28 cellular contexts compared by ENCODE assay signal in genomic region chr7:145539910-145540309, GRCh38.
"Had no signal": no experiment of that assay in that cellular context is flagged by ENCODE, and none has a peak within 500 bp of the region (broad histone marks: within the 10 kb centered on the region; RNA-seq: fewer than 3 reads in every experiment).

No MANE protein-coding gene starts in this region.

- DNase-seq: colonic mucosa; cortex of kidney; dermis blood vessel endothelial cell; dorsolateral prefrontal cortex; effector CD4-positive, alpha-beta T cell; effector CD8-positive, alpha-beta T cell; effector memory CD4-positive, alpha-beta T cell; effector memory CD8-positive, alpha-beta T cell; endodermal cell; erythroblast; esophagus squamous epithelium; foreskin fibroblast; foreskin keratinocyte; foreskin melanocyte; gastrocnemius medialis; glutamatergic neuron; head of caudate nucleus; heart left ventricle; heart right ventricle had no signal

- H3K4me3 ChIP-seq: colonic mucosa, coronary artery, dorsolateral prefrontal cortex, esophagus muscularis mucosa, esophagus squamous epithelium, gastrocnemius medialis, gastroesophageal sphincter, heart left ventricle, heart right ventricle had no signal

- FAIRE-seq: colon, endometrium, endothelial cell of umbilical vein, frontal cortex had no signal

- H3K36me3 ChIP-seq: colonic mucosa, esophagus muscularis mucosa, esophagus squamous epithelium, gastrocnemius medialis, gastroesophageal sphincter, heart left ventricle, heart right ventricle had no signal

- ATAC-seq: effector memory CD8-positive, alpha-beta T cell; esophagus mucosa; foreskin keratinocyte; gastrocnemius medialis; gastroesophageal sphincter; heart left ventricle; heart right ventricle had no signal

- H3K9me3 ChIP-seq: colonic mucosa, esophagus muscularis mucosa, esophagus squamous epithelium, gastrocnemius medialis, gastroesophageal sphincter had no signal

- H3K4me1 ChIP-seq: colonic mucosa, esophagus muscularis mucosa, esophagus squamous epithelium, foreskin keratinocyte, gastrocnemius medialis, gastroesophageal sphincter, heart left ventricle, heart right ventricle had no signal

- H3K27me3 ChIP-seq: colonic mucosa, esophagus muscularis mucosa, esophagus squamous epithelium, foreskin keratinocyte, gastrocnemius medialis, gastroesophageal sphincter, heart left ventricle, heart right ventricle had no signal

- H3K27ac ChIP-seq: colonic mucosa, coronary artery, dorsolateral prefrontal cortex, epithelial cell of prostate, esophagus muscularis mucosa, esophagus squamous epithelium, foreskin keratinocyte, gastrocnemius medialis, gastroesophageal sphincter, heart left ventricle, heart right ventricle had no signal
